ENCODE assay signal across 19 cellular contexts in the genomic region with DNA sequence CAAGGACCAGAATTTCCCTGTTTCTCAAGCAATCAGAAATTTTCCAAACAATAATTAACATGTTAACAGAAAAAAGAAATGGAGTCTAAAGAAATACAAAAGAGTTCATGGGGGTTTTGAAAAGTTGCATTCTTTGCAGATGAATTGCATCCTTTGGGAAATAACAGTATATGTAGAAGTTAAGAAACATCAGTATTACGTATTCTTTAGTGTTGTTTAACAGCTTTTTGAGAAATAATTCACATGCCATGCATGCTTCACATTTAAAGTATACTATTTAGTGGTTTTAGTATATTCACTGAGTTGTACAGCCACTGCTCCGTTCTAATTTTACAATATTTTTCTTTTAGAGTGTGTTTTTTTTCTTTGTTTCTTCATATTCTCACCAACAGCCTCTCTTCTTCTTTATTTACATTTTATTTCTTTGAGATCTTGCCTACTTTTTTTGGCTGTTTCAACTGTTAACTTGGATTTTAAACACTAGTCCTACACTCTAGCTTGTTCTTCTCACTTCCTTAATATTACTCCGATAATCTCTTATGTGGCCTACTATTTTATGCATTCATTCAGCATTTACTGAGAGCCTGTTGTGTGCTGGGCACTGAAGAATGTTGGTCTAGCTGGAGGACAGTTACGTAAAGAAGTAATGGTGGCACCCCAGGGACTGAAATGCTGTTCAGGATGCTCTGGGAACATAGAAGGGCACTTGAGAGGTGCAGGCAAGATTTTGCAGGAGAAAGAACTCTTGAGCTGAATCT.
A peak's percentile ranks its signal among the peaks of the same experiment; 100 is the strongest.
DNase-seq lines count a peak whose midpoint lies in the region; ATAC-seq, FAIRE-seq and TF ChIP-seq lines count a peak whose summit lies in the region.
"Had no signal": no experiment of that assay in that cellular context is flagged by ENCODE, and none has a peak within 500 bp of the region (broad histone marks: within the 10 kb centered on the region; RNA-seq: fewer than 3 reads in every experiment).

No MANE protein-coding gene starts in this region.

- no peak for FAIRE-seq in RCC 7860 (lab: Jason Lieb, UNC)
- FAIRE-seq: bronchial epithelial cell, endometrium, HepG2 had no signal

- no peaks in the 10 kb centered on the region for H3K4me1 ChIP-seq in upper lobe of left lung

- H3K4me3 ChIP-seq in skeletal muscle cell (ENCODE audit: low read depth, low read length) (no peak overlapping the region), upper lobe of left lung (no peak overlapping the region)

- no peak overlapping the region for H3K27ac ChIP-seq in upper lobe of left lung
- H3K27ac ChIP-seq: VCaP had no signal

- H3K9me3 Mint-ChIP-seq in mesothelial cell of epicardium: peaks cover 9% of the 10 kb centered on the region
- H3K9me3 Mint-ChIP-seq: natural killer cell had no signal

- ATAC-seq in SK-N-SH treated with all-trans-retinoic acid at 6 μM for 48 hours (peak; percentile 91), upper lobe of left lung (ENCODE audit: low FRiP score in 2 of 2) (no peak), HG02798 (IDR thresholded peaks at IDR 0.05; ENCODE audit: poor library complexity, unreplicated experiment) (no peak)
- ATAC-seq: HepG2, left ventricle myocardium superior, natural killer cell had no signal

- no peaks in the 10 kb centered on the region for H3K27me3 Mint-ChIP-seq in mesothelial cell of epicardium (ENCODE audit: low read depth)
- H3K27me3 Mint-ChIP-seq: CD8-positive, alpha-beta memory T cell had no signal

- H3K27me3 ChIP-seq in upper lobe of left lung: no peaks in the 10 kb centered on the region

- TF ChIP-seq EP300 in upper lobe of left lung (IDR thresholded peaks at IDR 0.05): no peak

- H3K36me3 Mint-ChIP-seq in mesothelial cell of epicardium: peaks cover 15% of the 10 kb centered on the region
- H3K36me3 Mint-ChIP-seq: natural killer cell had no signal

- no peaks in the 10 kb centered on the region for H3K9me3 ChIP-seq in upper lobe of left lung

- WGBS in upper lobe of left lung, 2 donors: 70 to 82% methylated on average over 4 of the region's 4 CpGs

- DNase-seq in GM04503 (ENCODE audit: low read depth) (peak; percentile 84), fibroblast of peridontal ligament (ENCODE audit: extremely low read depth) (peak; percentile 97), skeletal muscle cell (ENCODE audit: low read depth) (peak; percentile 73), RCC 7860 (ENCODE audit: low spot score) (no peak), mesothelial cell of epicardium (ENCODE audit: low spot score in 2 of 2, unreplicated experiment in 2 of 2) (no peak), upper lobe of left lung (no peak)
- DNase-seq: activated effector memory CD4-positive, alpha-beta T cell treated with anti-CD3 and anti-CD28 coated beads, Interleukin-2, amount 50 U/mL, for 16 hours; CD8-positive, alpha-beta memory T cell; left ventricle myocardium superior; natural killer cell; NCI-H1092; NCI-H2227 treated with DMSO at 0.1 percent for 48 hours; stimulated activated CD4-positive, alpha-beta T cell treated with anti-CD3 and anti-CD28 coated beads, Interleukin-2, amount 100 ng/mL, for 48 hours had no signal

- H3K36me3 ChIP-seq in upper lobe of left lung: no peaks in the 10 kb centered on the region

- TF ChIP-seq POLR2A in upper lobe of left lung (IDR thresholded peaks at IDR 0.05): no peak

- H3K4me3 Mint-ChIP-seq in mesothelial cell of epicardium: no peak overlapping the region
- H3K4me3 Mint-ChIP-seq: CD8-positive, alpha-beta memory T cell; natural killer cell had no signal

- H3K4me1 Mint-ChIP-seq in mesothelial cell of epicardium: peaks cover 2% of the 10 kb centered on the region

- H3K27ac Mint-ChIP-seq in mesothelial cell of epicardium: no peak overlapping the region
- H3K27ac Mint-ChIP-seq: CD8-positive, alpha-beta memory T cell; natural killer cell had no signal

- TF ChIP-seq CTCF in mesothelial cell of epicardium (IDR thresholded peaks at IDR 0.05; ENCODE audit: unreplicated experiment) (no peak), upper lobe of left lung (IDR thresholded peaks at IDR 0.05) (no peak)

TF ChIP-seq in SK-N-SH treated with all-trans-retinoic acid at 6 μM for 48 hours, 23 proteins besides CTCF, POLR2A, EP300 and RAD21:
- TF ChIP-seq ISL1 (CRISPR knock-in tag; IDR thresholded peaks at IDR 0.05): peak; percentile 47; the same call in 1 of the 2 replicates
- no peak for TF ChIP-seq OSR1 (CRISPR knock-in tag; IDR thresholded peaks at IDR 0.05)

Comparison
In these comparisons a context has a peak if more than half of its experiments do, and no peak if none do; other contexts are left out.
1. DNase-seq: peak in GM04503 (single experiment), fibroblast of peridontal ligament (single experiment) and skeletal muscle cell (single experiment); none in RCC 7860 (single experiment), mesothelial cell of epicardium (0 of 2) and upper lobe of left lung (0 of 2).